ENCODE assay signal across 13 cellular contexts in the genomic region with DNA sequence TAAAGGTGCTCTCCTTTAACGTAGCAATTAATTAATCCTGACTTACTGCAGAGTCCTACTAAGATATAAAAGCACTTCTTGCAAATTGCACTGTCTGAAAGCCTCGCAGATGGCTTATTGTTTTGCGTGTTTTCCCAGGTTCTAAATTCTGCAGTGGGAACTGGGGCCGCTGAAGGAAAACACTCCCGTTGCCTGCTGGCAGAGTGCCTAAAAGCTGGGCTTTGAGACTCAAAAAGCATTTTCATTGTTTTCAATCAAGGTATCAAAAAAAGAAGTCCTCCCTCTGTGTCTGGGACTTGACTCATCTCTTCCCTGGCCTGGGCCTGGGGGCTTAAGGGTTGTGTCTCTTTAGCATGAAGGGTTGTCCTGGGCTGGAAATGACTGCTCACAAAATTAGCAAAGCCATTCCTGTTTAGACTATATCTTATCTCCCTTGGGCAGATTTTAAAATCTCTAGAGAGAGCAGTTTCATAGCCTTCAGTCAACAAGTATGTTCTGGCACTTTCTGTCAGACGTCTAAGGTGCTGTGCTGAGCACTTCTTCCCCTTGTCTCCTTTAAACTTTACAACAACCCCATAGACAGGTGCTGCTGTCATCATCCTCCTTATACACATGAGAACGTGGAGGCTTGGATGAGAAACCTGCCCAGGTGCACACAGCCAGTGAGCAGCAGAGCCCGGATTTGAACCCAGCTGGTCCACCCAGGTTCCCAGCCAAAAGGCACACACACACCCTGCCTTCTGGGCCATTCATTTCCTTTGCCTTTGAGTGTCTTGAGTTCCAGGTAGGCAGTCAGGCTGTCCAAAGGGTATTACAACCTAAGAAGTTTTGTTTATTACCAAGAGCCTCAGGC. TPM values are rescaled to one million over a fixed set of nuclear protein-coding genes. Genes with fewer than 3 reads are reported as not detected.
DNase-seq lines count a peak whose midpoint lies in the region; ATAC-seq, FAIRE-seq and TF ChIP-seq lines count a peak whose summit lies in the region.
"Had no signal": no experiment of that assay in that cellular context is flagged by ENCODE, and none has a peak within 500 bp of the region (broad histone marks: within the 10 kb centered on the region; RNA-seq: fewer than 3 reads in every experiment).

No MANE protein-coding gene starts in this region.

- peak overlapping the region; percentile 4 for H3K9ac ChIP-seq in astrocyte (ENCODE audit: low read length)

- peaks cover 2% of the 10 kb centered on the region for H3K9me3 Mint-ChIP-seq in astrocyte (ENCODE audit: unreplicated experiment)
- H3K9me3 Mint-ChIP-seq in activated naive CD8-positive, alpha-beta T cell treated with anti-CD3 and anti-CD28 coated beads for 36 hours: no peaks in the 10 kb centered on the region

- DNase-seq in Right ventricle myocardium superior: peak; percentile 57
- DNase-seq in Right ventricle myocardium inferior (ENCODE audit: missing footprints): no peak
- no peak for DNase-seq in astrocyte (ENCODE audit: low read depth)
- DNase-seq in right cardiac atrium: peak in 2 of 3 donors; percentile 67 to 78
- no peak for DNase-seq in vagina (ENCODE audit: extremely low spot score in 2 of 2)
- no peak for DNase-seq in activated naive CD8-positive, alpha-beta T cell treated with anti-CD3 and anti-CD28 coated beads for 36 hours
- no peak for DNase-seq in D341Med (ENCODE audit: low spot score)
- DNase-seq: activated CD4-positive, alpha-beta T cell treated with anti-CD3 and anti-CD28 coated beads, Interleukin-2, amount 10 ng/mL, durations not matched to agents 7 days and 5 days; GF-D8; naive thymus-derived CD4-positive, alpha-beta T cell; NCI-H524 treated with DMSO at 0.1 percent for 48 hours had no signal

- H3K4me1 ChIP-seq in astrocyte (ENCODE audit: insufficient read depth, low read length) (peaks cover 40% of the 10 kb centered on the region), right cardiac atrium (ENCODE audit: control insufficient read depth, insufficient read depth, low read length) (peaks cover 8% of the 10 kb centered on the region), vagina (peaks cover 43% of the 10 kb centered on the region)

- ATAC-seq in Right ventricle myocardium superior (ENCODE audit: poor library complexity) (no peak), Right ventricle myocardium inferior (no peak), right cardiac atrium (peak in 1 of 2 donors; percentile 52), GM18873 (IDR thresholded peaks at IDR 0.05; ENCODE audit: low FRiP score, unreplicated experiment) (no peak)
- ATAC-seq: naive thymus-derived CD4-positive, alpha-beta T cell had no signal

- peak overlapping the region; percentile 4 for H3K4me2 ChIP-seq in astrocyte (ENCODE audit: low read length)

- H3K36me3 ChIP-seq in astrocyte (ENCODE audit: insufficient read depth, low read length) (peaks cover 42% of the 10 kb centered on the region), vagina (peaks cover 0 to 19% of the 10 kb centered on the region in 2 donors)

- H3K27ac ChIP-seq in astrocyte (ENCODE audit: low read depth, low read length) (peak overlapping the region; percentile 2), right cardiac atrium (ENCODE audit: low read length) (peak overlapping the region; percentile 36), vagina (peak overlapping the region; percentile 4)

- no peak overlapping the region for H2AFZ ChIP-seq in astrocyte (ENCODE audit: low read depth, low read length)

- peaks cover 94% of the 10 kb centered on the region for H3K79me2 ChIP-seq in astrocyte (ENCODE audit: insufficient read depth, low read length)

- no peaks in the 10 kb centered on the region for H3K27me3 Mint-ChIP-seq in astrocyte (ENCODE audit: low read depth, unreplicated experiment)
- H3K27me3 Mint-ChIP-seq in activated naive CD8-positive, alpha-beta T cell treated with anti-CD3 and anti-CD28 coated beads for 36 hours: no peaks in the 10 kb centered on the region
- H3K27me3 Mint-ChIP-seq: activated CD4-positive, alpha-beta T cell treated with anti-CD3 and anti-CD28 coated beads, Interleukin-2, amount 10 ng/mL, durations not matched to agents 7 days and 5 days; naive thymus-derived CD4-positive, alpha-beta T cell had no signal

- no peak overlapping the region for H3K27ac Mint-ChIP-seq in astrocyte (ENCODE audit: unreplicated experiment)
- H3K27ac Mint-ChIP-seq in activated naive CD8-positive, alpha-beta T cell treated with anti-CD3 and anti-CD28 coated beads for 36 hours: no peak overlapping the region

- peaks cover 85% of the 10 kb centered on the region for H4K20me1 ChIP-seq in astrocyte (ENCODE audit: insufficient read depth, low read length)

- intact Hi-C loops in Right ventricle myocardium superior (cut with DNase I): no loop called here
- intact Hi-C loops in Right ventricle myocardium inferior (cut with DNase I): no loop called here
- intact Hi-C loops in right cardiac atrium (cut with DNase I): no loop called here
- intact Hi-C loops in vagina (cut with DNase I): no loop called here

- H3K4me1 Mint-ChIP-seq in astrocyte (ENCODE audit: low read depth, unreplicated experiment): peaks cover 46% of the 10 kb centered on the region
- H3K4me1 Mint-ChIP-seq in activated naive CD8-positive, alpha-beta T cell treated with anti-CD3 and anti-CD28 coated beads for 36 hours: peaks cover 8% of the 10 kb centered on the region

- peaks cover 30% of the 10 kb centered on the region for H3K36me3 Mint-ChIP-seq in astrocyte (ENCODE audit: low read depth, unreplicated experiment)
- peaks cover 23% of the 10 kb centered on the region for H3K36me3 Mint-ChIP-seq in activated naive CD8-positive, alpha-beta T cell treated with anti-CD3 and anti-CD28 coated beads for 36 hours

- H3K4me3 ChIP-seq in astrocyte (ENCODE audit: insufficient read depth, low read depth, low read length) (no peak overlapping the region), right cardiac atrium (ENCODE audit: low read length) (no peak overlapping the region), vagina (no peak overlapping the region)

- H3K27me3 ChIP-seq in astrocyte (ENCODE audit: insufficient read depth, low read length) (no peaks in the 10 kb centered on the region), right cardiac atrium (ENCODE audit: control insufficient read depth, insufficient read depth) (no peaks in the 10 kb centered on the region), vagina (no peaks in the 10 kb centered on the region)

- FAIRE-seq in astrocyte (lab: Jason Lieb, UNC): no peak
- FAIRE-seq: H54 had no signal

- no peak for TF ChIP-seq POLR2A in vagina (IDR thresholded peaks at IDR 0.05)

- no peak for TF ChIP-seq CTCF in astrocyte (IDR thresholded peaks at IDR 0.05; ENCODE audit: insufficient read depth, low read depth, low read length)
- no peak for TF ChIP-seq CTCF in vagina (IDR thresholded peaks at IDR 0.05)

- H3K9me3 ChIP-seq in astrocyte (ENCODE audit: insufficient read depth, low read depth, low read length) (no peaks in the 10 kb centered on the region), right cardiac atrium (ENCODE audit: control insufficient read depth, low read length) (no peaks in the 10 kb centered on the region), vagina (no peaks in the 10 kb centered on the region)

- no peak overlapping the region for H3K4me3 Mint-ChIP-seq in astrocyte (ENCODE audit: unreplicated experiment)
- no peak overlapping the region for H3K4me3 Mint-ChIP-seq in activated naive CD8-positive, alpha-beta T cell treated with anti-CD3 and anti-CD28 coated beads for 36 hours
- H3K4me3 Mint-ChIP-seq: activated CD4-positive, alpha-beta T cell treated with anti-CD3 and anti-CD28 coated beads, Interleukin-2, amount 10 ng/mL, durations not matched to agents 7 days and 5 days; naive thymus-derived CD4-positive, alpha-beta T cell had no signal

- WGBS in right cardiac atrium: 28% methylated on average over 8 of the region's 8 CpGs

RNA-seq across cellular contexts. Expression of a gene that starts 31.1 kb away (rescaled TPM):
- total RNA-seq in Right ventricle myocardium superior (18.9 TPM), Right ventricle myocardium inferior (20.8 TPM), astrocyte (54.8 and 62.7 TPM in 2 replicates), right cardiac atrium (10 to 100 TPM; 18.1 to 34.0 (median 23.7) TPM), vagina (39.5 TPM)
- 11.5 TPM for polyA plus RNA-seq in right cardiac atrium
- total RNA-seq in activated naive CD8-positive, alpha-beta T cell treated with anti-CD3 and anti-CD28 coated beads for 36 hours: 10 to 100 TPM; 10.9 to 12.6 TPM

Comparison
In these comparisons a context has a peak if more than half of its experiments do, and no peak if none do; other contexts are left out.
1. DNase-seq: peak in Right ventricle myocardium superior (single experiment) and right cardiac atrium (2 of 3); none in Right ventricle myocardium inferior (single experiment), astrocyte (single experiment), vagina (0 of 2), activated naive CD8-positive, alpha-beta T cell treated with anti-CD3 and anti-CD28 coated beads for 36 hours (single experiment) and D341Med (single experiment).
2. Peak in every context shown above with its lines, with median percentiles within 50 percentile points of each other: H3K27ac ChIP-seq.